In the genomic region with DNA sequence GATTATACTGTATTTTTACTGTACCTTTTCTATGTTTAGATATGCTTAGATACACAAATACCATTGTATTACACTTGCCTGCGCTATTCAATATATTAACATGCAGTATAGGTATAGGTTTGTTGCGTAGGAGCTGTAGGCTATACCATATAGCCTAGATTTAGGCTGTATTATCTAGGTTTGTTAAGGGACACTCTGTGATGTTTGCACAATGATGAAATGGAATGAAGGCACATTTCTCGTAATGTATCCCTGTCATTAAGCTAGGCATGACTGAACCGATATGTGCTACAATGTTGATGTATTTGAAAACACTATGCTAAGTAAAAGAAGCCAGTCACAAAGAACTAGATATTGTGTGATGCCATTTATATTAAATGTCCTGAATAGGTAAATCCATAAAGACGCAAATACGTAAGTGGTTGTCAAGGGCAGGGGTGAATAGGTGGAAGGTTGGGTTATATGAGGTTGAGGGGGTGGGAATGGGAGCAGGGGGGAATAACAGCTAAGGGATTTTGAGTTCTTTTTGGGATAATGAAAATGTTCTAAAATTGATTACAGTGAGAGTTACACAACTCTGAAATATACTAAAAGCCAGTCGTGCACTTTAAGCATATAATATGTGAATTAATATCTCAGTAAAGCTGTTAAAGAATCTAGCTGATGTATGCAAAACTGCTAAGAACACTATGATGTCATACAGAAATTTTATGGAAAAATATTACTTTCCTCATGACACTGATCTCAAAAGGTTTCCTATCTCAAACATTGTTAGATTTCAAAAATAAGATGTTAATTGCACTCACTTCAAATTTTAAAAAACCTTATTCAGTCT, we compare ENCODE assay signal across 1 cellular context.
TF ChIP-seq lines count a peak whose summit lies in the region.

No MANE protein-coding gene starts in this region.

TF ChIP-seq in IMR-90, 13 proteins besides CTCF, POLR2A, EP300 and RAD21 (continued from another document):
- TF ChIP-seq NFE2L2 (IDR thresholded peaks at IDR 0.05; ENCODE audit: low read depth, low read length) = no peak
